In the genomic region with DNA sequence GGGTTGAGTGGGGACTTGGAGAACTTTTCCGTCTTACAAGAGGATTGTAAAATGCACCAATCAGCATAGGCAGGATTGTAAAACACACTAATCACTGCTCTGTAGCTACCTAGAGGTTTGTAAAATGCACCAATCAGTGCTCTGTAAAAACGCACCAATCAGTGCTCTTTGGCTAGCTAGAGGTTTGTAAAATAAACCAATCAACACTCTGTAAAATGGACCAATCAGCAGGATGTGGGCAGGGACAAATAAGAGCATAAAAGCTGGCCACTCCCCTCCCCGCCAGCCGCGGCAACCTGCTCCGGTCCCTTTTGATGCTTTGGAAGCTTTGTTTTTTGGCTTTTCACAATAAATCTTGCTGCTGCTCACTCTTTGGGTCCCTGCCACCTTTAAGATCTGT, we compare ENCODE assay signal across 4 cellular contexts.
TF ChIP-seq lines count a peak whose summit lies in the region.

No MANE protein-coding gene starts in this region.

TF ChIP-seq in WTC11, 78 proteins besides CTCF, POLR2A, EP300 and RAD21:
- peak; percentile 53 for TF ChIP-seq NFYB (CRISPR knock-in tag; conservative IDR thresholded peaks at IDR 0.05; ENCODE audit: low read depth)

TF ChIP-seq in K562, 482 proteins besides CTCF, POLR2A, EP300 and RAD21:
- TF ChIP-seq NFYB (IDR thresholded peaks at IDR 0.05; ENCODE audit: extremely low read depth, insufficient read length): peak; percentile 82

TF ChIP-seq in H1, 55 proteins besides CTCF, POLR2A, EP300 and RAD21:
- TF ChIP-seq SP1 (IDR thresholded peaks at IDR 0.05; ENCODE audit: low read depth, low read length): 0 out of 2 replicates have a peak, but pooled peaks have one; percentile 41

TF ChIP-seq in HepG2, 621 proteins besides CTCF, POLR2A, EP300 and RAD21:
- TF ChIP-seq NFYB (CRISPR knock-in tag; IDR thresholded peaks at IDR 0.05): peak; percentile 58; the same call in 1 of the 2 replicates
- TF ChIP-seq, protein P1, sequence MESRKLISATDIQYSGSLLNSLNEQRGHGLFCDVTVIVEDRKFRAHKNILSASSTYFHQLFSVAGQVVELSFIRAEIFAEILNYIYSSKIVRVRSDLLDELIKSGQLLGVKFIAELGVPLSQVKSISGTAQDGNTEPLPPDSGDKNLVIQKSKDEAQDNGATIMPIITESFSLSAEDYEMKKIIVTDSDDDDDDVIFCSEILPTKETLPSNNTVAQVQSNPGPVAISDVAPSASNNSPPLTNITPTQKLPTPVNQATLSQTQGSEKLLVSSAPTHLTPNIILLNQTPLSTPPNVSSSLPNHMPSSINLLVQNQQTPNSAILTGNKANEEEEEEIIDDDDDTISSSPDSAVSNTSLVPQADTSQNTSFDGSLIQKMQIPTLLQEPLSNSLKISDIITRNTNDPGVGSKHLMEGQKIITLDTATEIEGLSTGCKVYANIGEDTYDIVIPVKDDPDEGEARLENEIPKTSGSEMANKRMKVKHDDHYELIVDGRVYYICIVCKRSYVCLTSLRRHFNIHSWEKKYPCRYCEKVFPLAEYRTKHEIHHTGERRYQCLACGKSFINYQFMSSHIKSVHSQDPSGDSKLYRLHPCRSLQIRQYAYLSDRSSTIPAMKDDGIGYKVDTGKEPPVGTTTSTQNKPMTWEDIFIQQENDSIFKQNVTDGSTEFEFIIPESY (CRISPR knock-in tag; IDR thresholded peaks at IDR 0.05): 0 out of 2 replicates have a peak, but pooled peaks have one; percentile 17
TF ChIP-seq in HepG2: peak in this region for 2; not testable (repeated sequence) for 619.
